In the genomic region with DNA sequence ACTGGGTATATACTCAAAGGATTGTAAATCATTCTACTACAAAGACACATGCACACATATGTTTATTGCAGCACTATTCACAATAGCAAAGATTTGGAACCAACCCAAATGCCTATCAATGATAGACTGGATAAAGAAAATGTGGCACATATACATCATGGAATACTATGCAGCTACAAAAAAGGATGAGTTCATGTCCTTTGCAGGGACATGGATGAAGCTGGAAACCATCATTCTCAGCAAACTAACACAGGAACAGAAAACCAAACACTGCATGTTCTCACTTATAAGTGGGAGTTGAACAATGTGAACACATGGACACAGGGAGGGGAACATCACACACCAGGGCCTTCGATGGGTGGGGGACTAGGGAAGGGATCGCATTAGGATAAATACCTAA, we compare ENCODE assay signal across 1 cellular context. TPM values are rescaled to one million over a fixed set of nuclear protein-coding genes. Genes with fewer than 3 reads are reported as not detected.
"Had no signal": no experiment of that assay in that cellular context is flagged by ENCODE, and none has a peak within 500 bp of the region (broad histone marks: within the 10 kb centered on the region; RNA-seq: fewer than 3 reads in every experiment).

No MANE protein-coding gene starts in this region.

RNA-seq across cellular contexts. Expression of a gene that starts 32.2 kb away (rescaled TPM):
- polyA plus RNA-seq: neural cell had no signal
